Comparison of ENCODE assay signal across 8 cellular contexts in genomic region chr1:64540265-64540791, GRCh38.
A peak's percentile ranks its signal among the peaks of the same experiment; 100 is the strongest.
DNase-seq lines count a peak whose midpoint lies in the region; ATAC-seq and TF ChIP-seq lines count a peak whose summit lies in the region.

No MANE protein-coding gene starts in this region.

- peak overlapping the region; percentile 83 for H3K27ac Mint-ChIP-seq in GM23338
- peak overlapping the region; percentile 82 for H3K27ac Mint-ChIP-seq in activated CD8-positive, alpha-beta T cell treated with anti-CD3 and anti-CD28 coated beads for 36 hours

- H2AFZ ChIP-seq in GM23338 (no peak overlapping the region), MM.1S (ENCODE audit: low read length) (no peak overlapping the region)

- no peaks in the 10 kb centered on the region for H3K27me3 Mint-ChIP-seq in GM23338 (ENCODE audit: insufficient read depth, low read depth, poor library complexity)
- H3K27me3 Mint-ChIP-seq in activated CD8-positive, alpha-beta T cell treated with anti-CD3 and anti-CD28 coated beads for 36 hours, result no peaks in the 10 kb centered on the region

- intact Hi-C loops in activated CD8-positive, alpha-beta T cell treated with anti-CD3 and anti-CD28 coated beads for 36 hours (cut with micrococcal nuclease), result no loop called here
- intact Hi-C loops in heart right ventricle (cut with DNase I) (loop anchor here in 5 of 10 donors (5.0 to 10.0 kb wide), 4 partner anchors 63 to 94 kb away; partner anchors contain the start of gene CACHD1 (in 4 of the 5)), gastrocnemius medialis (cut with DNase I; ENCODE audit: low total_unique reads) (no loop called here)

- H3K9me2 ChIP-seq in GM23338 (ENCODE audit: insufficient read depth) (no peaks in the 10 kb centered on the region), MM.1S (replicated peaks; ENCODE audit: insufficient read depth, low read length) (no peaks in the 10 kb centered on the region)

- H4K20me1 ChIP-seq in GM23338 (replicated peaks; ENCODE audit: insufficient read depth) (peaks cover 34% of the 10 kb centered on the region), MM.1S (ENCODE audit: insufficient read depth, low read length) (no peaks in the 10 kb centered on the region)

- H3K27ac ChIP-seq in GM23338 (ENCODE audit: low read depth) (peak overlapping the region; percentile 48; the same call in 1 of the 2 replicates), heart right ventricle (peak overlapping the region in 9 of 10 donors; percentile 35 to 75 (median 67)), gastrocnemius medialis (peak overlapping the region; percentile 47 to 72 (median 51)), MM.1S (ENCODE audit: low read length) (no peak overlapping the region)

- peaks cover 100% of the 10 kb centered on the region for H3K79me2 ChIP-seq in GM23338 (replicated peaks; ENCODE audit: insufficient read depth)
- H3K79me2 ChIP-seq in MM.1S (ENCODE audit: low read length), result no peaks in the 10 kb centered on the region

- no peaks in the 10 kb centered on the region for H3K36me3 Mint-ChIP-seq in GM23338 (ENCODE audit: low read depth)
- H3K36me3 Mint-ChIP-seq in activated CD8-positive, alpha-beta T cell treated with anti-CD3 and anti-CD28 coated beads for 36 hours (ENCODE audit: low read depth), result no peaks in the 10 kb centered on the region

- H3K4me3 Mint-ChIP-seq in GM23338, result 0 out of 3 replicates have a peak overlapping the region, but pooled peaks have one; percentile 27
- peak overlapping the region; percentile 51 for H3K4me3 Mint-ChIP-seq in activated CD8-positive, alpha-beta T cell treated with anti-CD3 and anti-CD28 coated beads for 36 hours

- POLR2A ChIA-PET in activated CD8-positive, alpha-beta T cell treated with anti-CD3 and anti-CD28 coated beads for 36 hours (lab: Charles Lee), result interaction anchor here (0.9 to 1.2 kb wide), 2 partner anchors 9 to 34 kb away, joined by 3 read pairs; no protein-coding TSS in a partner anchor

- H3K4me3 ChIP-seq in GM23338 (peak overlapping the region; percentile 31), heart right ventricle (peak overlapping the region in 8 of 10 donors; percentile 11 to 45 (median 30)), gastrocnemius medialis (peak overlapping the region; percentile 28 to 47 (median 31)), MM.1S (ENCODE audit: low read length) (no peak overlapping the region)

- peaks cover 70% of the 10 kb centered on the region for H3K4me1 ChIP-seq in GM23338 (ENCODE audit: insufficient read depth)
- peaks cover 7 to 80% (median 34%) of the 10 kb centered on the region in 9 donors for H3K4me1 ChIP-seq in heart right ventricle
- H3K4me1 ChIP-seq in gastrocnemius medialis, result peaks cover 9 to 24% of the 10 kb centered on the region in 2 donors
- no peaks in the 10 kb centered on the region for H3K4me1 ChIP-seq in MM.1S (ENCODE audit: low read length)

- no peak for TF ChIP-seq CTCF in GM23338 (conservative IDR thresholded peaks at IDR 0.05; ENCODE audit: low read depth in 2 of 2)
- no peak for TF ChIP-seq CTCF in activated CD8-positive, alpha-beta T cell treated with anti-CD3 and anti-CD28 coated beads for 36 hours (IDR thresholded peaks at IDR 0.05)
- TF ChIP-seq CTCF in heart right ventricle (IDR thresholded peaks at IDR 0.05), result no peak
- no peak for TF ChIP-seq CTCF in gastrocnemius medialis (IDR thresholded peaks at IDR 0.05 in 4 of 5, conservative IDR thresholded peaks at IDR 0.05 in 1 of 5)
- TF ChIP-seq CTCF in MM.1S (IDR thresholded peaks at IDR 0.05; ENCODE audit: low read length), result no peak

- H3K4me1 Mint-ChIP-seq in GM23338, result peaks cover 77% of the 10 kb centered on the region
- peaks cover 53% of the 10 kb centered on the region for H3K4me1 Mint-ChIP-seq in activated CD8-positive, alpha-beta T cell treated with anti-CD3 and anti-CD28 coated beads for 36 hours (ENCODE audit: low read depth)

- WGBS in heart right ventricle, 2 donors, result 45 to 56% methylated on average over 6 of the region's 6 CpGs

- H3K9ac ChIP-seq in MM.1S (ENCODE audit: low read length), result no peak overlapping the region

- peak overlapping the region; percentile 60 for H3K4me2 ChIP-seq in GM23338
- H3K4me2 ChIP-seq in MM.1S (ENCODE audit: low read depth, low read length), result no peak overlapping the region

- in situ Hi-C loops in gastrocnemius medialis (cut with MboI; ENCODE audit: low sequenced_read_pairs in 4 of 4), result no loop called here

- ATAC-seq in GM23338 (peak; percentile 24; the same call in 2 of the 3 replicates), heart right ventricle (peak in 7 of 8 donors; percentile 26 to 71 (median 59)), gastrocnemius medialis (peak; percentile 62 to 67), GM21515 (IDR thresholded peaks at IDR 0.05; ENCODE audit: unreplicated experiment) (no peak), HG03159 (IDR thresholded peaks at IDR 0.05; ENCODE audit: unreplicated experiment) (no peak)
- ATAC-seq in activated CD8-positive, alpha-beta T cell treated with anti-CD3 and anti-CD28 coated beads for 36 hours, result peak; percentile 45

- TF ChIP-seq POLR2A in gastrocnemius medialis (IDR thresholded peaks at IDR 0.05), result no peak

- CTCF ChIA-PET in activated CD8-positive, alpha-beta T cell treated with anti-CD3 and anti-CD28 coated beads for 36 hours (lab: Charles Lee), result no interaction called here

- DNase-seq in GM23338 (ENCODE audit: low spot score), result peak; percentile 53
- peak; percentile 11 for DNase-seq in activated CD8-positive, alpha-beta T cell treated with anti-CD3 and anti-CD28 coated beads for 36 hours
- peak in 1 of 2 donors; percentile 9 for DNase-seq in heart right ventricle
- no peak for DNase-seq in gastrocnemius medialis
- no peak for DNase-seq in NCI-H187 treated with DMSO at 0.1 percent for 48 hours (lab: John Stamatoyannopoulos, UW)
- DNase-seq in MM.1S, result no peak

- H3F3A ChIP-seq in GM23338 (replicated peaks; ENCODE audit: low read depth) (0 out of 2 replicates have a peak, but pooled peaks cover 5% of the 10 kb centered on the region), MM.1S (ENCODE audit: insufficient read depth, low read length) (no peaks in the 10 kb centered on the region)

- no peaks in the 10 kb centered on the region for H3K9me3 Mint-ChIP-seq in GM23338
- H3K9me3 Mint-ChIP-seq in activated CD8-positive, alpha-beta T cell treated with anti-CD3 and anti-CD28 coated beads for 36 hours, result no peaks in the 10 kb centered on the region

- H3K9me3 ChIP-seq in heart right ventricle, result no peaks in the 10 kb centered on the region
- no peaks in the 10 kb centered on the region for H3K9me3 ChIP-seq in gastrocnemius medialis
- no peaks in the 10 kb centered on the region for H3K9me3 ChIP-seq in MM.1S (replicated peaks; ENCODE audit: insufficient read depth, low read length)

- no peaks in the 10 kb centered on the region for H3K36me3 ChIP-seq in GM23338 (ENCODE audit: insufficient read depth)
- no peaks in the 10 kb centered on the region for H3K36me3 ChIP-seq in heart right ventricle
- H3K36me3 ChIP-seq in gastrocnemius medialis, result no peaks in the 10 kb centered on the region
- H3K36me3 ChIP-seq in MM.1S (replicated peaks; ENCODE audit: insufficient read depth, low read length), result no peaks in the 10 kb centered on the region

- H3K27me3 ChIP-seq in GM23338 (ENCODE audit: insufficient read depth) (no peaks in the 10 kb centered on the region), heart right ventricle (no peaks in the 10 kb centered on the region), gastrocnemius medialis (no peaks in the 10 kb centered on the region), MM.1S (replicated peaks; ENCODE audit: insufficient read depth, low read length) (no peaks in the 10 kb centered on the region)

TF ChIP-seq in GM23338, 12 proteins besides CTCF, POLR2A, EP300 and RAD21 (continues in another document):
- no peak for TF ChIP-seq JUNB (IDR thresholded peaks at IDR 0.05; ENCODE audit: unreplicated experiment)
- no peak for TF ChIP-seq ZNF114 (CRISPR knock-in tag; IDR thresholded peaks at IDR 0.05)
- no peak for TF ChIP-seq NANOG (IDR thresholded peaks at IDR 0.05; ENCODE audit: borderline replicate concordance)
- TF ChIP-seq ZNF331 (CRISPR knock-in tag; IDR thresholded peaks at IDR 0.05; ENCODE audit: low read depth), result no peak
- no peak for TF ChIP-seq EZH2phosphoT487 (IDR thresholded peaks at IDR 0.05; ENCODE audit: unreplicated experiment)
- TF ChIP-seq POLR2AphosphoS5 (IDR thresholded peaks at IDR 0.05; ENCODE audit: low read depth), result no peak

Comparison
In these comparisons a context has a peak if more than half of its experiments do, and no peak if none do; other contexts are left out.
1. ATAC-seq: peak in GM23338 (single experiment), activated CD8-positive, alpha-beta T cell treated with anti-CD3 and anti-CD28 coated beads for 36 hours (single experiment), heart right ventricle (7 of 8) and gastrocnemius medialis (2 of 2); none in GM21515 (single experiment) and HG03159 (single experiment).
2. DNase-seq: peak in GM23338 (single experiment) and activated CD8-positive, alpha-beta T cell treated with anti-CD3 and anti-CD28 coated beads for 36 hours (single experiment); none in gastrocnemius medialis (0 of 2), NCI-H187 treated with DMSO at 0.1 percent for 48 hours (single experiment) and MM.1S (single experiment).